27 cellular contexts compared by ENCODE assay signal in the genomic region with DNA sequence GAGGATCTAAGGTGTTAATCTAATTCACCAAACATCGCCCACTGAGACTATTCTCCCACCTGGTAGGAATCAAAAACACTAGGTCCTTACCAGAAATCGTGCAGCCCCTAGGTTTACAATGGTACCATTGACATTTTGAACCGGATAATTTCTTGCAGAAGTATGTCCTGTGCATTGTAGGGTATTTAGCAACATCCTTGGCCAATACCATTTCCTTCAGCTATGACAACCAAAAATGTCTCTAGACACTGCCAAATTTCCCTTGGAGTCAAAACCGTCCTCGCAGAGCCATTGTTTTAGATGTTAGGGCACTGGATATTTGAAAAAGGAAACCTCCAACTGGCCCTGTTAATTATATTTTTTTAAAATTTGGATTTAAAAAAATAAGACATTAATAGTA. TPM values are rescaled to one million over a fixed set of nuclear protein-coding genes. Genes with fewer than 3 reads are reported as not detected.
DNase-seq lines count a peak whose midpoint lies in the region; ATAC-seq and TF ChIP-seq lines count a peak whose summit lies in the region.
"Had no signal": no experiment of that assay in that cellular context is flagged by ENCODE, and none has a peak within 500 bp of the region (broad histone marks: within the 10 kb centered on the region; RNA-seq: fewer than 3 reads in every experiment).

No MANE protein-coding gene starts in this region.

- H3K27me3 ChIP-seq in spleen (replicated peaks in 1 of 7): no peaks in the 10 kb centered on the region
- H3K27me3 ChIP-seq: cardiac muscle cell, MG63, stomach, thyroid gland had no signal

- DNase-seq in activated naive CD8-positive, alpha-beta T cell treated with anti-CD3 and anti-CD28 coated beads, Interleukin-2, amount 50 U/mL, for 24 hours: no peak
- DNase-seq in NB4 (ENCODE audit: low read depth) (peak; percentile 64), fibroblast of the aortic adventitia (ENCODE audit: low read depth) (peak; percentile 18), spleen (no peak), cortex of kidney (lab: John Stamatoyannopoulos, UW) (no peak), COLO829 (ENCODE audit: low spot score) (no peak), ecto neural progenitor cell (ENCODE audit: low spot score) (no peak)
- DNase-seq: activated B cell treated with CpG ODN at 0.5 μM for 24 hours; activated naive CD4-positive, alpha-beta T cell treated with anti-CD3 and anti-CD28 coated beads, Interleukin-2, amount 10 ng/mL, durations not matched to agents 7 days and 5 days; anterior cingulate cortex; COR-L47; hippocampal formation; KBM-7; left colon; MG63; naive thymus-derived CD4-positive, alpha-beta T cell; NCI-H1436 treated with DMSO at 0.1 percent for 48 hours; NCI-H446 treated with DMSO at 0.1 percent for 48 hours; OCI-M1; small intestine; stimulated activated CD4-positive, alpha-beta T cell treated with anti-CD3 and anti-CD28 coated beads, Interleukin-1b, Interleukin-23, amount 100 ng/mL, for 48 hours; stomach; SW 1271; thyroid gland had no signal

- no peaks in the 10 kb centered on the region for H3K9me3 ChIP-seq in spleen
- H3K9me3 ChIP-seq: A549, MG63, stomach, thyroid gland had no signal

- 60 to 88% (median 74%) methylated on average over 5 of the region's 5 CpGs for WGBS in spleen, 5 donors

- H3K9me3 Mint-ChIP-seq in activated naive CD8-positive, alpha-beta T cell (ENCODE audit: low read depth): no peaks in the 10 kb centered on the region
- no peaks in the 10 kb centered on the region for H3K9me3 Mint-ChIP-seq in activated naive CD8-positive, alpha-beta T cell treated with anti-CD3 and anti-CD28 coated beads, Interleukin-2, amount 50 U/mL, for 24 hours
- H3K9me3 Mint-ChIP-seq: activated B cell treated with CpG ODN at 0.5 μM for 24 hours had no signal

- H3K4me1 Mint-ChIP-seq in activated naive CD8-positive, alpha-beta T cell (ENCODE audit: low read depth): peaks cover 55% of the 10 kb centered on the region
- H3K4me1 Mint-ChIP-seq in activated naive CD8-positive, alpha-beta T cell treated with anti-CD3 and anti-CD28 coated beads, Interleukin-2, amount 50 U/mL, for 24 hours: peaks cover 54% of the 10 kb centered on the region

- intact Hi-C loops in spleen (cut with DNase I; ENCODE audit: low total_unique reads): no loop called here

- TF ChIP-seq POLR2A in NB4 (IDR thresholded peaks at IDR 0.05; ENCODE audit: extremely low read depth, insufficient read length): no peak
- no peak for TF ChIP-seq POLR2A in spleen (IDR thresholded peaks at IDR 0.05)

- H3K36me3 ChIP-seq in spleen: no peaks in the 10 kb centered on the region
- H3K36me3 ChIP-seq: cardiac muscle cell, MG63, stomach, thyroid gland had no signal

- H3K4me1 ChIP-seq in spleen: peaks cover 10 to 77% (median 47%) of the 10 kb centered on the region in 6 donors

- no peaks in the 10 kb centered on the region for H3K27me3 Mint-ChIP-seq in activated naive CD8-positive, alpha-beta T cell
- no peaks in the 10 kb centered on the region for H3K27me3 Mint-ChIP-seq in activated naive CD8-positive, alpha-beta T cell treated with anti-CD3 and anti-CD28 coated beads, Interleukin-2, amount 50 U/mL, for 24 hours
- H3K27me3 Mint-ChIP-seq: activated B cell treated with CpG ODN at 0.5 μM for 24 hours; activated naive CD4-positive, alpha-beta T cell treated with anti-CD3 and anti-CD28 coated beads, Interleukin-2, amount 10 ng/mL, durations not matched to agents 7 days and 5 days; naive thymus-derived CD4-positive, alpha-beta T cell had no signal

- H3K4me3 ChIP-seq in NB4 (ENCODE audit: low read depth, low read length) (no peak overlapping the region), fibroblast of the aortic adventitia (ENCODE audit: low read depth, low read length) (no peak overlapping the region), spleen (peak overlapping the region in 1 of 8 donors; percentile 38)
- H3K4me3 ChIP-seq: A549, cardiac muscle cell, MG63, stomach, thyroid gland had no signal

- no peak for TF ChIP-seq CTCF in NB4 (IDR thresholded peaks at IDR 0.05; ENCODE audit: low read depth, low read length)
- TF ChIP-seq CTCF in fibroblast of the aortic adventitia (IDR thresholded peaks at IDR 0.05; ENCODE audit: insufficient read depth, low read length): no peak
- TF ChIP-seq CTCF in spleen (IDR thresholded peaks at IDR 0.05 in 8 of 11, conservative IDR thresholded peaks at IDR 0.05 in 3 of 11): no peak

- H3K27ac Mint-ChIP-seq in activated naive CD8-positive, alpha-beta T cell: peak overlapping the region; percentile 3
- no peak overlapping the region for H3K27ac Mint-ChIP-seq in activated naive CD8-positive, alpha-beta T cell treated with anti-CD3 and anti-CD28 coated beads, Interleukin-2, amount 50 U/mL, for 24 hours
- H3K27ac Mint-ChIP-seq: activated B cell treated with CpG ODN at 0.5 μM for 24 hours; activated naive CD4-positive, alpha-beta T cell treated with anti-CD3 and anti-CD28 coated beads, Interleukin-2, amount 10 ng/mL, durations not matched to agents 7 days and 5 days had no signal

- H3K36me3 Mint-ChIP-seq in activated naive CD8-positive, alpha-beta T cell: peaks cover 6% of the 10 kb centered on the region
- peaks cover 2% of the 10 kb centered on the region for H3K36me3 Mint-ChIP-seq in activated naive CD8-positive, alpha-beta T cell treated with anti-CD3 and anti-CD28 coated beads, Interleukin-2, amount 50 U/mL, for 24 hours (ENCODE audit: low read depth)

- H3K27ac ChIP-seq in spleen: peak overlapping the region in 7 of 8 donors; percentile 11 to 98 (median 60)
- H3K27ac ChIP-seq: A549, cardiac muscle cell, thyroid gland had no signal

- no peak for ATAC-seq in activated naive CD8-positive, alpha-beta T cell treated with anti-CD3 and anti-CD28 coated beads, Interleukin-2, amount 50 U/mL, for 24 hours
- ATAC-seq: A549; left colon; naive thymus-derived CD4-positive, alpha-beta T cell had no signal

- no peak overlapping the region for H3K4me3 Mint-ChIP-seq in activated naive CD8-positive, alpha-beta T cell
- no peak overlapping the region for H3K4me3 Mint-ChIP-seq in activated naive CD8-positive, alpha-beta T cell treated with anti-CD3 and anti-CD28 coated beads, Interleukin-2, amount 50 U/mL, for 24 hours
- H3K4me3 Mint-ChIP-seq: activated B cell treated with CpG ODN at 0.5 μM for 24 hours; activated naive CD4-positive, alpha-beta T cell treated with anti-CD3 and anti-CD28 coated beads, Interleukin-2, amount 10 ng/mL, durations not matched to agents 7 days and 5 days had no signal

RNA-seq across cellular contexts. Expression of gene VPS54, which starts 3.8 kb away (rescaled TPM):
- total RNA-seq in fibroblast of the aortic adventitia (ENCODE audit: low replicate concordance) (8.4 and 18.1 TPM in 2 replicates), spleen (10 to 100 TPM; 20.2 to 31.3 (median 26.1) TPM)
- 10 to 100 TPM in 2 of 3 donors, 1 to 10 TPM in 1; 9.2 to 13.7 (median 11.6) TPM for polyA plus RNA-seq in spleen

Comparison
In these comparisons a context has a peak if more than half of its experiments do, and no peak if none do; other contexts are left out.
1. DNase-seq: peak in NB4 (single experiment) and fibroblast of the aortic adventitia (single experiment); none in activated naive CD8-positive, alpha-beta T cell treated with anti-CD3 and anti-CD28 coated beads, Interleukin-2, amount 50 U/mL, for 24 hours (single experiment), spleen (single experiment), cortex of kidney (single experiment), COLO829 (single experiment) and ecto neural progenitor cell (single experiment).